Comparison of ENCODE assay signal across 1 cellular context in the genomic region with DNA sequence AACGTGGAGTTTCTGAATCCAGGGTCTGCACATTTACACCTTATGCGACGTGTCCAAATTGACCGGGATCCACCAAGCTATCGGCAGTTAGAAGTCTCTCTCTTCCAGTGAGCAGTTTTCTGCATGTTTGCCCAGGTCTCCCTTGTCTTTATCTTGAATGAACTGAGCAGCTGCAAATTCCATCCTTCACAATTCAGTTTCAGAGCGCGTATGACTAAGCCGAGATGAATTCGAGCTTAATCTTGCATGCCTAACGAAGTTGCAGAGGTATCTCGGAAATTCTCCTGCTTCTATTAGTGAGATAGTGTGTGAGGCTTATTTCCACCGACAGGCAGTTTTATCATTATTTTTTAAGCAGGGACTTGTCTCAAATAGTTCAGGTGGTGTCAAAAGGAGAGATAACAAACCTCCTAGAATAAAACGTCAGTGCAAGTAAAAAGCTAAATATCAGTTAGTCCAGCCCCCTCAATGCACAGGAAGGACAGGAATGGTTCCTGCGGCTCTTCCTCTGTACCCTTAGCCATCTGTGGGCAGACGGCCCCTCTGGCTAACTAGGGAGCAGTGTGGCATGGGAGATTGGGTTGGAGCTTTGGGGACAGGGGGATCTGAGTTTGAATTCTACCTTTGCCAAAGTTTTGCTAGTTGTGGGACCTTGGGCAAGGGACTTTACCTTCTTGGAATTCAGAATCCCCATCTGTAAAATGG.
TF ChIP-seq lines count a peak whose summit lies in the region.

No MANE protein-coding gene starts in this region.

TF ChIP-seq in GM23338, 12 proteins besides CTCF, POLR2A, EP300 and RAD21 (continued from another document):
- TF ChIP-seq, protein P1, sequence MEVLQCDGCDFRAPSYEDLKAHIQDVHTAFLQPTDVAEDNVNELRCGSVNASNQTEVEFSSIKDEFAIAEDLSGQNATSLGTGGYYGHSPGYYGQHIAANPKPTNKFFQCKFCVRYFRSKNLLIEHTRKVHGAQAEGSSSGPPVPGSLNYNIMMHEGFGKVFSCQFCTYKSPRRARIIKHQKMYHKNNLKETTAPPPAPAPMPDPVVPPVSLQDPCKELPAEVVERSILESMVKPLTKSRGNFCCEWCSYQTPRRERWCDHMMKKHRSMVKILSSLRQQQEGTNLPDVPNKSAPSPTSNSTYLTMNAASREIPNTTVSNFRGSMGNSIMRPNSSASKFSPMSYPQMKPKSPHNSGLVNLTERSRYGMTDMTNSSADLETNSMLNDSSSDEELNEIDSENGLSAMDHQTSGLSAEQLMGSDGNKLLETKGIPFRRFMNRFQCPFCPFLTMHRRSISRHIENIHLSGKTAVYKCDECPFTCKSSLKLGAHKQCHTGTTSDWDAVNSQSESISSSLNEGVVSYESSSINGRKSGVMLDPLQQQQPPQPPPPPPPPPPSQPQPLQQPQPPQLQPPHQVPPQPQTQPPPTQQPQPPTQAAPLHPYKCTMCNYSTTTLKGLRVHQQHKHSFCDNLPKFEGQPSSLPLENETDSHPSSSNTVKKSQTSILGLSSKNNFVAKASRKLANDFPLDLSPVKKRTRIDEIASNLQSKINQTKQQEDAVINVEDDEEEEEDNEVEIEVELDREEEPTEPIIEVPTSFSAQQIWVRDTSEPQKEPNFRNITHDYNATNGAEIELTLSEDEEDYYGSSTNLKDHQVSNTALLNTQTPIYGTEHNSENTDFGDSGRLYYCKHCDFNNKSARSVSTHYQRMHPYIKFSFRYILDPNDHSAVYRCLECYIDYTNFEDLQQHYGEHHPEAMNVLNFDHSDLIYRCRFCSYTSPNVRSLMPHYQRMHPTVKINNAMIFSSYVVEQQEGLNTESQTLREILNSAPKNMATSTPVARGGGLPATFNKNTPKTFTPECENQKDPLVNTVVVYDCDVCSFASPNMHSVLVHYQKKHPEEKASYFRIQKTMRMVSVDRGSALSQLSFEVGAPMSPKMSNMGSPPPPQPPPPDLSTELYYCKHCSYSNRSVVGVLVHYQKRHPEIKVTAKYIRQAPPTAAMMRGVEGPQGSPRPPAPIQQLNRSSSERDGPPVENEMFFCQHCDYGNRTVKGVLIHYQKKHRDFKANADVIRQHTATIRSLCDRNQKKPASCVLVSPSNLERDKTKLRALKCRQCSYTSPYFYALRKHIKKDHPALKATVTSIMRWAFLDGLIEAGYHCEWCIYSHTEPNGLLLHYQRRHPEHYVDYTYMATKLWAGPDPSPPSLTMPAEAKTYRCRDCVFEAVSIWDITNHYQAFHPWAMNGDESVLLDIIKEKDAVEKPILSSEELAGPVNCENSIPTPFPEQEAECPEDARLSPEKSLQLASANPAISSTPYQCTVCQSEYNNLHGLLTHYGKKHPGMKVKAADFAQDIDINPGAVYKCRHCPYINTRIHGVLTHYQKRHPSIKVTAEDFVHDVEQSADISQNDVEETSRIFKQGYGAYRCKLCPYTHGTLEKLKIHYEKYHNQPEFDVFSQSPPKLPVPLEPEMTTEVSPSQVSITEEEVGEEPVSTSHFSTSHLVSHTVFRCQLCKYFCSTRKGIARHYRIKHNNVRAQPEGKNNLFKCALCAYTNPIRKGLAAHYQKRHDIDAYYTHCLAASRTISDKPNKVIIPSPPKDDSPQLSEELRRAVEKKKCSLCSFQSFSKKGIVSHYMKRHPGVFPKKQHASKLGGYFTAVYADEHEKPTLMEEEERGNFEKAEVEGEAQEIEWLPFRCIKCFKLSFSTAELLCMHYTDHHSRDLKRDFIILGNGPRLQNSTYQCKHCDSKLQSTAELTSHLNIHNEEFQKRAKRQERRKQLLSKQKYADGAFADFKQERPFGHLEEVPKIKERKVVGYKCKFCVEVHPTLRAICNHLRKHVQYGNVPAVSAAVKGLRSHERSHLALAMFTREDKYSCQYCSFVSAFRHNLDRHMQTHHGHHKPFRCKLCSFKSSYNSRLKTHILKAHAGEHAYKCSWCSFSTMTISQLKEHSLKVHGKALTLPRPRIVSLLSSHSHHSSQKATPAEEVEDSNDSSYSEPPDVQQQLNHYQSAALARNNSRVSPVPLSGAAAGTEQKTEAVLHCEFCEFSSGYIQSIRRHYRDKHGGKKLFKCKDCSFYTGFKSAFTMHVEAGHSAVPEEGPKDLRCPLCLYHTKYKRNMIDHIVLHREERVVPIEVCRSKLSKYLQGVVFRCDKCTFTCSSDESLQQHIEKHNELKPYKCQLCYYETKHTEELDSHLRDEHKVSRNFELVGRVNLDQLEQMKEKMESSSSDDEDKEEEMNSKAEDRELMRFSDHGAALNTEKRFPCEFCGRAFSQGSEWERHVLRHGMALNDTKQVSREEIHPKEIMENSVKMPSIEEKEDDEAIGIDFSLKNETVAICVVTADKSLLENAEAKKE (CRISPR knock-in tag; IDR thresholded peaks at IDR 0.05), result no peak
- no peak for TF ChIP-seq CREB1 (CRISPR knock-in tag; IDR thresholded peaks at IDR 0.05; ENCODE audit: low read depth)
